ENCODE assay signal across 8 cellular contexts in the genomic region with DNA sequence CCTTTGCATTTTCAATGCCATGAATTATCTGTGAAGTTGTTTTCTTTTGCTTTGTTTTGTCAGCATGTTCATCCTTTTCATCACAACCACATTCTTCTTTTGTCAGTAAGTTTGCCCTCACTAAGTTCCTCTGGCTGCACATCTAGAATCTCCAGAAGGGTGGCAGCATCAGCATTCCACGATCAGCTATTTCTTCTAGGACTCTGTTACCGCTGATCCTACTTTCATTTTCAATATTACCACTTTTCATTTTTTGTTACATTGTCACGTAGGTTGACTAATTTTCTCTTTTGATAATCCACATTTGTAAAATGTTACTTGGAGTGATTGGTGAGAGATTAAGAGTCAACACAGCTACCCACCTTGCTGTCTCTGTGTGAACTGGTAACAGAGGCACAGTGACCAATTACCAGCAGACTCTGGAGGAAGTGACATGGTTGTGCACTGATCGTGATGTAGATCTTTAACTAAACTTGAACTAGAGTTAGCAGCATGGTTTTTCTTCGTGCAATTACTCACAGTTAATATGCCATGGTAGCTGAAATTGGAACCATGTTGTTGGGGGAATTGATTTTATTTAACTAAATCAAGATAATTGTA.
DNase-seq lines count a peak whose midpoint lies in the region; ATAC-seq lines count a peak whose summit lies in the region.

No MANE protein-coding gene starts in this region.

- in situ Hi-C loops in Caki2 (cut with HindIII; ENCODE audit: low pct_unique_long_range_greater_than_20kb, low sequenced_read_pairs), result no loop called here

- peak; percentile 76 for ATAC-seq in GM19467 (IDR thresholded peaks at IDR 0.05; ENCODE audit: unreplicated experiment)
- peak; percentile 49 for ATAC-seq in activated naive CD8-positive, alpha-beta T cell treated with anti-CD3 and anti-CD28 coated beads, Interleukin-2, amount 50 U/mL, for 24 hours

- H3K4me1 Mint-ChIP-seq in activated naive CD8-positive, alpha-beta T cell treated with anti-CD3 and anti-CD28 coated beads, Interleukin-2, amount 50 U/mL, for 24 hours, result peaks cover 6% of the 10 kb centered on the region

- H3K9me3 Mint-ChIP-seq in activated naive CD8-positive, alpha-beta T cell treated with anti-CD3 and anti-CD28 coated beads, Interleukin-2, amount 50 U/mL, for 24 hours, result peaks cover 22% of the 10 kb centered on the region

- peak; percentile 72 for DNase-seq in Caki2 (ENCODE audit: low read depth)
- DNase-seq in HT1080 (ENCODE audit: low read depth), result peak; percentile 27
- DNase-seq in activated naive CD8-positive, alpha-beta T cell treated with anti-CD3 and anti-CD28 coated beads, Interleukin-2, amount 50 U/mL, for 24 hours, result no peak
- no peak for DNase-seq in glomerular visceral epithelial cell (ENCODE audit: extremely low spot score)
- DNase-seq in activated CD4-positive, CD25-positive, alpha-beta regulatory T cell treated with anti-CD3 and anti-CD28 coated beads, Interleukin-2, amount 50 U/mL, for 72 hours, result no peak
- no peak for DNase-seq in GF-D8 (lab: John Stamatoyannopoulos, UW)
- no peak for DNase-seq in activated gamma-delta T cell (lab: John Stamatoyannopoulos, UW)

- peak overlapping the region; percentile 50 for H3K4me3 Mint-ChIP-seq in activated naive CD8-positive, alpha-beta T cell treated with anti-CD3 and anti-CD28 coated beads, Interleukin-2, amount 50 U/mL, for 24 hours

- no peaks in the 10 kb centered on the region for H3K27me3 Mint-ChIP-seq in activated naive CD8-positive, alpha-beta T cell treated with anti-CD3 and anti-CD28 coated beads, Interleukin-2, amount 50 U/mL, for 24 hours

- H3K27ac Mint-ChIP-seq in activated naive CD8-positive, alpha-beta T cell treated with anti-CD3 and anti-CD28 coated beads, Interleukin-2, amount 50 U/mL, for 24 hours, result no peak overlapping the region

- no peaks in the 10 kb centered on the region for H3K36me3 Mint-ChIP-seq in activated naive CD8-positive, alpha-beta T cell treated with anti-CD3 and anti-CD28 coated beads, Interleukin-2, amount 50 U/mL, for 24 hours (ENCODE audit: low read depth)

Comparison
In these comparisons a context has a peak if more than half of its experiments do, and no peak if none do; other contexts are left out.
1. DNase-seq: peak in Caki2 (single experiment) and HT1080 (single experiment); none in activated naive CD8-positive, alpha-beta T cell treated with anti-CD3 and anti-CD28 coated beads, Interleukin-2, amount 50 U/mL, for 24 hours (single experiment), glomerular visceral epithelial cell (single experiment), activated CD4-positive, CD25-positive, alpha-beta regulatory T cell treated with anti-CD3 and anti-CD28 coated beads, Interleukin-2, amount 50 U/mL, for 72 hours (single experiment), GF-D8 (single experiment) and activated gamma-delta T cell (single experiment).